In genomic region chr11:66582565-66583147, GRCh38 we compare ENCODE assay signal across 5 cellular contexts. TPM values are rescaled to one million over a fixed set of nuclear protein-coding genes. Genes with fewer than 3 reads are reported as not detected.
"Had no signal": no experiment of that assay in that cellular context is flagged by ENCODE, and none has a peak within 500 bp of the region (broad histone marks: within the 10 kb centered on the region; RNA-seq: fewer than 3 reads in every experiment).

No MANE protein-coding gene starts in this region.

RNA-seq across cellular contexts. Expression of gene CCDC87, which starts 10.2 kb away (rescaled TPM):
- total RNA-seq: MCF 10A had no signal

RNA-seq across cellular contexts. Expression of gene CTSF, which starts 14.2 kb away (rescaled TPM):
- total RNA-seq: OCI-LY7 had no signal

RNA-seq across cellular contexts. Expression of gene ACTN3, which starts 36.0 kb away (rescaled TPM):
- total RNA-seq: LHCN-M2, MCF 10A, PC-3, SK-MEL-5 had no signal
